22 cellular contexts compared by ENCODE assay signal in the genomic region with DNA sequence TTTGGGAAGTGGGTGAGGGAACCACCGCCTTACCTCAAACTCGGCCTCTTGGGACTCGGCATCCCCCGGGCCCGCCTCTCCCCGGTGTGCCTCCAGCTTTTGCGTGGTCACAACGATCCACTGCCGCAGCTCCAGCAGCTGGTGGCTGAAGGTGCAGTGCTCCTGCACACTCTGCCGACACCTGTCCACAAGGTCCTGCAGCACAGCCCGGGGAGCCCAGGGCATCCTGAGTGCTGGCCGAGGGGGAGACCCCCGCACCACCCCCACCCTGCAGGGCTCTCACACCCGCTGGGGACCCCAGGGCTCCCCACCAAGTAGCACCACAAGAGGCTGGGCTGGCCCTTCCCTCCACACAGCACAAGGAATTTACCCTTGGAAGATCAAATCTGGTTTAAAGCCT.
DNase-seq lines count a peak whose midpoint lies in the region; ATAC-seq, FAIRE-seq and TF ChIP-seq lines count a peak whose summit lies in the region.
"Had no signal": no experiment of that assay in that cellular context is flagged by ENCODE, and none has a peak within 500 bp of the region (broad histone marks: within the 10 kb centered on the region; RNA-seq: fewer than 3 reads in every experiment).

No MANE protein-coding gene starts in this region.

- H3K27ac ChIP-seq in HepG2 (ENCODE audit: extremely low read length, insufficient read depth, low read length) (no peak overlapping the region), right lobe of liver (no peak overlapping the region), neuronal stem cell (replicated peaks; ENCODE audit: low read length) (no peak overlapping the region)
- H3K27ac ChIP-seq: A549, C4-2B, GM23248 had no signal

- no peak overlapping the region for H4K8ac ChIP-seq in neuronal stem cell (ENCODE audit: low read depth, low read length)

- ATAC-seq in HepG2 = no peak
- no peak for ATAC-seq in right lobe of liver
- ATAC-seq in stimulated activated effector memory CD8-positive, alpha-beta T cell treated with anti-CD3 and anti-CD28 coated beads, Interleukin-12 subunit alpha, Interleukin-12 subunit beta, amount 100 ng/mL, for 72 hours = no peak
- ATAC-seq: A549; CD8-positive, alpha-beta T cell; HCT116 had no signal

- no peak overlapping the region for H3K4me2 ChIP-seq in HepG2 (ENCODE audit: low read depth, low read length)
- no peak overlapping the region for H3K4me2 ChIP-seq in neuronal stem cell (ENCODE audit: insufficient read depth, low read length, poor library complexity, severe bottlenecking)
- H3K4me2 ChIP-seq: A549 had no signal

- H3K9ac ChIP-seq in HepG2 (ENCODE audit: insufficient read depth, low read depth, low read length) (no peak overlapping the region), neuronal stem cell (ENCODE audit: low read depth, low read length, poor library complexity) (no peak overlapping the region)
- H3K9ac ChIP-seq: GM23248 had no signal

- H3K4me3 Mint-ChIP-seq in stimulated activated effector memory CD8-positive, alpha-beta T cell treated with anti-CD3 and anti-CD28 coated beads, Interleukin-12 subunit alpha, Interleukin-12 subunit beta, amount 100 ng/mL, for 72 hours = no peak overlapping the region
- H3K4me3 Mint-ChIP-seq in activated T-helper 1 cell treated with anti-CD3 and anti-CD28 coated beads, Interleukin-12 subunit alpha, Interleukin-12 subunit beta, Interleukin-2, Interleukin-4 antibody, amounts not matched to agents 30 ng/mL and 10 ng/mL and 1 ng/mL, durations not matched to agents 14 hours and 24 hours and 36 hours = no peak overlapping the region
- H3K4me3 Mint-ChIP-seq: CD4-positive, CD25-positive, alpha-beta regulatory T cell; CD8-positive, alpha-beta T cell; H9 had no signal

- H3K18ac ChIP-seq in neuronal stem cell (ENCODE audit: low read length) = no peak overlapping the region

- TF ChIP-seq POLR2A in HepG2 (IDR thresholded peaks at IDR 0.05; ENCODE audit: insufficient read depth in 1 of 2, low read depth in 2 of 2, low read length in 2 of 2) = no peak
- no peak for TF ChIP-seq POLR2A in right lobe of liver (IDR thresholded peaks at IDR 0.05)

- intact Hi-C loops in HepG2 (cut with micrococcal nuclease; ENCODE audit: unreplicated experiment) = loop anchor here (10.0 kb wide), 1 partner anchor 215 kb away; no protein-coding TSS in a partner anchor
- intact Hi-C loops in right lobe of liver (cut with DNase I) = loop anchor here in 1 of 2 donors (10.0 kb wide), 1 partner anchor 85 kb away; no protein-coding TSS in a partner anchor
- intact Hi-C loops in activated T-helper 1 cell treated with anti-CD3 and anti-CD28 coated beads, Interleukin-12 subunit alpha, Interleukin-12 subunit beta, Interleukin-2, Interleukin-4 antibody, amounts not matched to agents 30 ng/mL and 10 ng/mL and 1 ng/mL, durations not matched to agents 14 hours and 24 hours and 36 hours (cut with micrococcal nuclease) = no loop called here

- H3K4me1 Mint-ChIP-seq in stimulated activated effector memory CD8-positive, alpha-beta T cell treated with anti-CD3 and anti-CD28 coated beads, Interleukin-12 subunit alpha, Interleukin-12 subunit beta, amount 100 ng/mL, for 72 hours = peaks cover 9% of the 10 kb centered on the region
- H3K4me1 Mint-ChIP-seq in activated T-helper 1 cell treated with anti-CD3 and anti-CD28 coated beads, Interleukin-12 subunit alpha, Interleukin-12 subunit beta, Interleukin-2, Interleukin-4 antibody, amounts not matched to agents 30 ng/mL and 10 ng/mL and 1 ng/mL, durations not matched to agents 14 hours and 24 hours and 36 hours (ENCODE audit: low read depth) = peaks cover 5% of the 10 kb centered on the region

- H3K27ac Mint-ChIP-seq in stimulated activated effector memory CD8-positive, alpha-beta T cell treated with anti-CD3 and anti-CD28 coated beads, Interleukin-12 subunit alpha, Interleukin-12 subunit beta, amount 100 ng/mL, for 72 hours = peak overlapping the region; percentile 40
- no peak overlapping the region for H3K27ac Mint-ChIP-seq in activated T-helper 1 cell treated with anti-CD3 and anti-CD28 coated beads, Interleukin-12 subunit alpha, Interleukin-12 subunit beta, Interleukin-2, Interleukin-4 antibody, amounts not matched to agents 30 ng/mL and 10 ng/mL and 1 ng/mL, durations not matched to agents 14 hours and 24 hours and 36 hours
- H3K27ac Mint-ChIP-seq: CD4-positive, CD25-positive, alpha-beta regulatory T cell; CD8-positive, alpha-beta T cell; H9 had no signal

- 86% methylated on average over 13 of the region's 14 CpGs for WGBS in HepG2 (ENCODE audit: low lambda C conversion rate)
- WGBS in right lobe of liver (ENCODE audit: insufficient coverage, low coverage, low lambda C conversion rate, missing lambda C conversion rate) = no CpG with 5 or more reads among the region's 14 CpGs
- no CpG with 5 or more reads among the region's 14 CpGs for WGBS in neuronal stem cell (ENCODE audit: extremely low coverage in 2 of 2, insufficient read length in 2 of 2, insufficient replicate concordance in 1 of 2), 2 donors

- POLR2A ChIA-PET in HepG2 (lab: Yijun Ruan, JAX) = no interaction called here

- H4K20me1 ChIP-seq in HepG2 (ENCODE audit: insufficient read depth, low read length) = no peaks in the 10 kb centered on the region

- no peaks in the 10 kb centered on the region for H3K79me2 ChIP-seq in HepG2 (ENCODE audit: insufficient read depth, low read length)

- peaks cover 2 to 15% of the 10 kb centered on the region in 2 experiments; a peak in 3 of 5 replicates for H3K36me3 ChIP-seq in HepG2 (replicated peaks in 1 of 2; ENCODE audit: control insufficient read depth in 1 of 2, insufficient read depth in 2 of 2, low read length in 2 of 2)
- peaks cover 0 to 24% (median 0%) of the 10 kb centered on the region in 4 donors for H3K36me3 ChIP-seq in right lobe of liver
- no peaks in the 10 kb centered on the region for H3K36me3 ChIP-seq in neuronal stem cell (replicated peaks in 1 of 2; ENCODE audit: control insufficient read depth in 2 of 2, insufficient read depth in 2 of 2, low read length in 2 of 2)
- H3K36me3 ChIP-seq: BE2C had no signal

- peak overlapping the region; percentile 22 for H3K14ac ChIP-seq in neuronal stem cell (ENCODE audit: low read length)

- H3K9me3 ChIP-seq in HepG2 (ENCODE audit: low read length) = no peaks in the 10 kb centered on the region
- no peaks in the 10 kb centered on the region for H3K9me3 ChIP-seq in right lobe of liver
- H3K9me3 ChIP-seq in neuronal stem cell (replicated peaks in 1 of 2; ENCODE audit: control insufficient read depth in 2 of 2, insufficient read depth in 1 of 2, low read depth in 1 of 2, low read length in 2 of 2) = no peaks in the 10 kb centered on the region
- H3K9me3 ChIP-seq: A549, BE2C, Caco-2 had no signal

- H3K4me1 ChIP-seq in HepG2 (ENCODE audit: insufficient read depth, low read length) = peaks cover 39% of the 10 kb centered on the region
- peaks cover 0 to 30% (median 14%) of the 10 kb centered on the region in 4 donors for H3K4me1 ChIP-seq in right lobe of liver
- peaks cover 0 to 2% of the 10 kb centered on the region in 2 donors for H3K4me1 ChIP-seq in neuronal stem cell (ENCODE audit: control insufficient read depth in 2 of 2, insufficient read depth in 1 of 2, low read depth in 1 of 2, low read length in 2 of 2)
- H3K4me1 ChIP-seq: A549 had no signal

- no peaks in the 10 kb centered on the region for H3K27me3 Mint-ChIP-seq in activated T-helper 1 cell treated with anti-CD3 and anti-CD28 coated beads, Interleukin-12 subunit alpha, Interleukin-12 subunit beta, Interleukin-2, Interleukin-4 antibody, amounts not matched to agents 30 ng/mL and 10 ng/mL and 1 ng/mL, durations not matched to agents 14 hours and 24 hours and 36 hours (ENCODE audit: insufficient read depth)
- H3K27me3 Mint-ChIP-seq: CD4-positive, CD25-positive, alpha-beta regulatory T cell had no signal

- FAIRE-seq in HepG2 (lab: Jason Lieb, UNC) = no peak
- FAIRE-seq: A549, G401.6, GM12892 had no signal

- H3K4ac ChIP-seq in neuronal stem cell (ENCODE audit: low read length) = no peak overlapping the region

- H2BK12ac ChIP-seq in neuronal stem cell (ENCODE audit: low read length) = no peak overlapping the region

- TF ChIP-seq CTCF in HepG2 (CRISPR knock-in tag; IDR thresholded peaks at IDR 0.05) (no peak), right lobe of liver (IDR thresholded peaks at IDR 0.05) (no peak)

- in situ Hi-C loops in HepG2 (cut with HindIII; ENCODE audit: extremely low pct_ligation_motif_present, low pct_unique_long_range_greater_than_20kb) = loop anchor here (5.0 kb wide), 1 partner anchor 92 kb away; no protein-coding TSS in a partner anchor

- BruUV-seq in HepG2 (replicated peaks; lab: Mats Ljungman, UMichigan) = no TSS peak

- H4K91ac ChIP-seq in neuronal stem cell (ENCODE audit: low read depth, low read length, poor library complexity) = no peak overlapping the region

- TF ChIP-seq RAD21 in HepG2 (CRISPR knock-in tag; IDR thresholded peaks at IDR 0.05) = no peak

- CTCF ChIA-PET in HepG2 (lab: Yijun Ruan, JAX; ENCODE audit: low intra/inter-chr PET ratio, low total read pairs) = no interaction called here

- no peak overlapping the region for H2BK15ac ChIP-seq in neuronal stem cell (ENCODE audit: low read length)

- peaks cover 100% of the 10 kb centered on the region for H3K36me3 Mint-ChIP-seq in stimulated activated effector memory CD8-positive, alpha-beta T cell treated with anti-CD3 and anti-CD28 coated beads, Interleukin-12 subunit alpha, Interleukin-12 subunit beta, amount 100 ng/mL, for 72 hours
- H3K36me3 Mint-ChIP-seq in activated T-helper 1 cell treated with anti-CD3 and anti-CD28 coated beads, Interleukin-12 subunit alpha, Interleukin-12 subunit beta, Interleukin-2, Interleukin-4 antibody, amounts not matched to agents 30 ng/mL and 10 ng/mL and 1 ng/mL, durations not matched to agents 14 hours and 24 hours and 36 hours (ENCODE audit: low read depth) = peaks cover 35% of the 10 kb centered on the region

- H3K4me3 ChIP-seq in HepG2 (replicated peaks in 1 of 3; ENCODE audit: insufficient read depth in 1 of 3, low read depth in 2 of 3, low read length in 3 of 3) = no peak overlapping the region
- no peak overlapping the region for H3K4me3 ChIP-seq in right lobe of liver
- no peak overlapping the region for H3K4me3 ChIP-seq in neuronal stem cell (ENCODE audit: low read length in 2 of 2)
- H3K4me3 ChIP-seq: A549, GM23248 had no signal

- peak overlapping the region; percentile 56 for H2AK5ac ChIP-seq in neuronal stem cell (ENCODE audit: low read depth, low read length)

- peak overlapping the region; percentile 12 for H3K23ac ChIP-seq in neuronal stem cell (ENCODE audit: low read depth, low read length, poor library complexity)

- no peak for DNase-seq in HepG2 (ENCODE audit: low spot score)
- no peak for DNase-seq in right lobe of liver
- no peak for DNase-seq in neuronal stem cell (ENCODE audit: low spot score)
- DNase-seq in stimulated activated effector memory CD8-positive, alpha-beta T cell treated with anti-CD3 and anti-CD28 coated beads, Interleukin-12 subunit alpha, Interleukin-12 subunit beta, amount 100 ng/mL, for 72 hours (ENCODE audit: low spot score in 2 of 2) = no peak
- no peak for DNase-seq in stimulated activated CD8-positive, alpha-beta memory T cell treated with anti-CD3 and anti-CD28 coated beads, Interleukin-4, amount 100 ng/mL, for 48 hours
- no peak for DNase-seq in activated T-helper 1 cell treated with anti-CD3 and anti-CD28 coated beads, Interleukin-12 subunit alpha, Interleukin-12 subunit beta, Interleukin-2, Interleukin-4 antibody, amounts not matched to agents 30 ng/mL and 10 ng/mL and 1 ng/mL, durations not matched to agents 14 hours and 24 hours and 36 hours (ENCODE audit: low spot score)
- DNase-seq: 8988T; ACHN; AML-193; BE2C; Caco-2; CD4-positive, CD25-positive, alpha-beta regulatory T cell; CD8-positive, alpha-beta T cell; DMS153; DND-41; GM23248; H9 had no signal

- no peak overlapping the region for H2BK120ac ChIP-seq in neuronal stem cell (ENCODE audit: low read depth, low read length)

- H2BK5ac ChIP-seq in neuronal stem cell (ENCODE audit: low read length) = no peak overlapping the region

- no peak for TF ChIP-seq EP300 in HepG2 (IDR thresholded peaks at IDR 0.05; ENCODE audit: low read depth in 2 of 2, low read length in 2 of 2)
- no peak for TF ChIP-seq EP300 in HepG2 (CRISPR knock-in tag; IDR thresholded peaks at IDR 0.05; ENCODE audit: borderline replicate concordance)

- H2AFZ ChIP-seq in HepG2 (ENCODE audit: low read length) = no peak overlapping the region
- H2AFZ ChIP-seq in neuronal stem cell (ENCODE audit: low read length) = no peak overlapping the region
- H2AFZ ChIP-seq: GM23248 had no signal

- H3K27me3 ChIP-seq in HepG2 (ENCODE audit: control insufficient read depth in 1 of 2, insufficient read depth in 2 of 2, low read length in 2 of 2) (no peaks in the 10 kb centered on the region), right lobe of liver (no peaks in the 10 kb centered on the region), neuronal stem cell (ENCODE audit: control insufficient read depth in 3 of 3, insufficient read depth in 3 of 3, low read depth in 1 of 3, low read length in 3 of 3) (peaks cover 0 to under 1% (median 0%) of the 10 kb centered on the region in 3 experiments)
- H3K27me3 ChIP-seq: BE2C had no signal

- no peaks in the 10 kb centered on the region for H3K79me1 ChIP-seq in neuronal stem cell (ENCODE audit: low read depth, low read length)

- H3K9me3 Mint-ChIP-seq in stimulated activated effector memory CD8-positive, alpha-beta T cell treated with anti-CD3 and anti-CD28 coated beads, Interleukin-12 subunit alpha, Interleukin-12 subunit beta, amount 100 ng/mL, for 72 hours = no peaks in the 10 kb centered on the region
- H3K9me3 Mint-ChIP-seq in activated T-helper 1 cell treated with anti-CD3 and anti-CD28 coated beads, Interleukin-12 subunit alpha, Interleukin-12 subunit beta, Interleukin-2, Interleukin-4 antibody, amounts not matched to agents 30 ng/mL and 10 ng/mL and 1 ng/mL, durations not matched to agents 14 hours and 24 hours and 36 hours = no peaks in the 10 kb centered on the region
- H3K9me3 Mint-ChIP-seq: CD8-positive, alpha-beta T cell had no signal
